Comparison of ENCODE assay signal across 1 cellular context in genomic region chr10:93473804-93474472, GRCh38.
TF ChIP-seq lines count a peak whose summit lies in the region.

No MANE protein-coding gene starts in this region.

TF ChIP-seq in IMR-90, 13 proteins besides CTCF, POLR2A, EP300 and RAD21:
- TF ChIP-seq NFE2L2 (IDR thresholded peaks at IDR 0.05; ENCODE audit: low read depth, low read length): no peak
- TF ChIP-seq FOS (IDR thresholded peaks at IDR 0.05; ENCODE audit: low read depth, low read length): no peak
- TF ChIP-seq RCOR1 (IDR thresholded peaks at IDR 0.05; ENCODE audit: insufficient replicate concordance, low read length): no peak
- TF ChIP-seq MAFK (IDR thresholded peaks at IDR 0.05; ENCODE audit: low read depth, low read length): no peak
- no peak for TF ChIP-seq SMC3 (IDR thresholded peaks at IDR 0.05; ENCODE audit: low read depth, low read length)
- TF ChIP-seq ELK1 (IDR thresholded peaks at IDR 0.05; ENCODE audit: borderline replicate concordance, low read depth, low read length): no peak
- no peak for TF ChIP-seq CHD1 (IDR thresholded peaks at IDR 0.05; ENCODE audit: low read depth, low read length)
- no peak for TF ChIP-seq RFX5 (IDR thresholded peaks at IDR 0.05; ENCODE audit: low read depth, low read length)
- no peak for TF ChIP-seq CEBPB (IDR thresholded peaks at IDR 0.05; ENCODE audit: low read depth, low read length)
- no peak for TF ChIP-seq USF2 (IDR thresholded peaks at IDR 0.05; ENCODE audit: low read depth, low read length)
- TF ChIP-seq MAZ (IDR thresholded peaks at IDR 0.05; ENCODE audit: borderline replicate concordance, low read depth, low read length): no peak
